Comparison of ENCODE assay signal across 30 cellular contexts in the genomic region with DNA sequence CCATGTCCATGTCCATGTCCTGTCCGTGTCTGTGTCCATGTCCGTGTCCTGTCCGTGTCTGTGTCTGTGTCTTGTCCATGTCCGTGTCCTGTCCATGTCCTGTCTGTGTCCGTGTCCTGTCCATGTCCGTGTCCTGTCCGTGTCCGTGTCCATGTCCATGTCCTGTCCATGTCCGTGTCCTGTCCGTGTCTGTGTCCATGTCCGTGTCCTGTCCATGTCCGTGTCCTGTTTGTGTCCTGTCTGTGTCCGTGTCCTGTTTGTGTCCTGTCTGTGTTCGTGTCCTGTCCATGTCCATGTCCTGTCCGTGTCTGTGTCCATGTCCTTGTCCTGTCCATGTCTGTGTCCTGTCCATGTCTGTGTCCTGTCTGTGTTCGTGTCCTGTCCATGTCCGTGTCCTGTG. TPM values are rescaled to one million over a fixed set of nuclear protein-coding genes. Genes with fewer than 3 reads are reported as not detected.
DNase-seq lines count a peak whose midpoint lies in the region; ATAC-seq, FAIRE-seq and TF ChIP-seq lines count a peak whose summit lies in the region.
"Had no signal": no experiment of that assay in that cellular context is flagged by ENCODE, and none has a peak within 500 bp of the region (broad histone marks: within the 10 kb centered on the region; RNA-seq: fewer than 3 reads in every experiment).

No MANE protein-coding gene starts in this region.

- no peaks in the 10 kb centered on the region for H3K36me3 ChIP-seq in BLaER1
- no peaks in the 10 kb centered on the region for H3K36me3 ChIP-seq in H1 (ENCODE audit: control insufficient read depth in 2 of 4, insufficient read depth in 4 of 4, low read length in 3 of 4)
- H3K36me3 ChIP-seq: gastroesophageal sphincter, upper lobe of left lung had no signal

- TF ChIP-seq RAD21 in H1 (IDR thresholded peaks at IDR 0.05 in 1 of 2, conservative IDR thresholded peaks at IDR 0.05 in 1 of 2; ENCODE audit: low read depth in 2 of 2, low read length in 2 of 2), result no peak

- peak overlapping the region; percentile 77; the same call in 1 of the 2 replicates for H2BK15ac ChIP-seq in H1 (ENCODE audit: low read length)

- H4K20me1 ChIP-seq in BLaER1 (no peaks in the 10 kb centered on the region), H1 (replicated peaks in 1 of 2; ENCODE audit: control insufficient read depth in 1 of 2, insufficient read depth in 2 of 2, low read length in 2 of 2) (peaks cover 0 to 5% of the 10 kb centered on the region in 2 experiments)

- peak overlapping the region; percentile 100 for H2AK5ac ChIP-seq in H1 (ENCODE audit: low read depth, low read length)

- peaks cover 4% of the 10 kb centered on the region; the same call in 1 of the 2 replicates for H3K23me2 ChIP-seq in H1 (ENCODE audit: low read depth, low read length)

- no peak for TF ChIP-seq CTCF in H1 (IDR thresholded peaks at IDR 0.05; ENCODE audit: control extremely low read depth in 1 of 3, insufficient read depth in 1 of 3, low read depth in 1 of 3, low read length in 3 of 3)

- ATAC-seq in HG02870 (IDR thresholded peaks at IDR 0.05; ENCODE audit: unreplicated experiment), result no peak
- ATAC-seq: activated naive CD4-positive, alpha-beta T cell treated with anti-CD3 and anti-CD28 coated beads, Interleukin-2, amount 50 U/mL, for 72 hours; activated T-cell treated with anti-CD3 and anti-CD28 coated beads, Interleukin-2, amount 50 U/mL, for 72 hours; gastroesophageal sphincter; HCT116; naive thymus-derived CD8-positive, alpha-beta T cell had no signal

- H3K4me1 ChIP-seq in BLaER1, result peaks cover 79% of the 10 kb centered on the region
- H3K4me1 ChIP-seq in H1 (replicated peaks in 1 of 4; ENCODE audit: control insufficient read depth in 3 of 4, insufficient read depth in 4 of 4, low read length in 3 of 4), result peaks cover 0 to 2% (median 0%) of the 10 kb centered on the region in 4 experiments; a peak in 2 of 7 replicates

- H3K9me3 ChIP-seq in BLaER1 (no peaks in the 10 kb centered on the region), H1 (ENCODE audit: insufficient read depth in 2 of 2, low read depth in 1 of 2, low read length in 1 of 2) (peaks cover 0 to 5% of the 10 kb centered on the region in 2 experiments; a peak in 1 of 4 replicates)
- H3K9me3 ChIP-seq: gastroesophageal sphincter, upper lobe of left lung had no signal

- POLR2A ChIA-PET in H1 (lab: Charles Lee; ENCODE audit: partially characterized antibody), result no interaction called here

- H2BK5ac ChIP-seq in H1 (ENCODE audit: low read depth, low read length), result peak overlapping the region; percentile 36

- CTCF ChIA-PET in H1 (lab: Charles Lee; ENCODE audit: partially characterized antibody), result no interaction called here

- no peak overlapping the region for H2AFZ ChIP-seq in H1 (ENCODE audit: low read length)

- H3K4me2 ChIP-seq in BLaER1, result peak overlapping the region; percentile 83
- H3K4me2 ChIP-seq in H1 (ENCODE audit: insufficient read depth in 1 of 2, low read depth in 2 of 2, low read length in 2 of 2), result no peak overlapping the region

- H3K4ac ChIP-seq in H1 (replicated peaks; ENCODE audit: insufficient read length, low read depth, low read length), result no peak overlapping the region

- TF ChIP-seq POLR2A in GM12891 (IDR thresholded peaks at IDR 0.05; ENCODE audit: low read depth, low read length) (no peak), H1 (IDR thresholded peaks at IDR 0.05; ENCODE audit: control extremely low read depth in 1 of 2, low read depth in 2 of 2, low read length in 2 of 2) (no peak)

- no peak overlapping the region for H4K5ac ChIP-seq in H1 (ENCODE audit: insufficient read length, low read depth, low read length)

- peak overlapping the region; percentile 78; the same call in 1 of the 2 replicates for H2BK12ac ChIP-seq in H1 (ENCODE audit: low read depth, low read length)

- no peak overlapping the region for H3K9ac ChIP-seq in BLaER1
- H3K9ac ChIP-seq in H1 (replicated peaks in 1 of 4; ENCODE audit: extremely low read depth in 1 of 4, low read depth in 3 of 4, low read length in 3 of 4), result no peak overlapping the region

- H2BK20ac ChIP-seq in H1 (ENCODE audit: low read length), result 0 out of 2 replicates have a peak overlapping the region, but pooled peaks have one; percentile 1

- H3K23ac ChIP-seq in H1 (ENCODE audit: insufficient read length), result no peak overlapping the region

- no peak overlapping the region for H3K14ac ChIP-seq in H1 (ENCODE audit: insufficient read length)

- H3K27me3 ChIP-seq in BLaER1 (no peaks in the 10 kb centered on the region), H1 (replicated peaks in 1 of 4; ENCODE audit: control insufficient read depth in 3 of 4, extremely low read depth in 1 of 4, insufficient read depth in 3 of 4, low read length in 3 of 4) (no peaks in the 10 kb centered on the region)

- H3K18ac ChIP-seq in H1 (ENCODE audit: extremely low read depth, low read length), result no peak overlapping the region

- no peak overlapping the region for H4K8ac ChIP-seq in H1 (ENCODE audit: extremely low read depth, insufficient read depth, low read length)

- no peak overlapping the region for H2BK120ac ChIP-seq in H1 (replicated peaks; ENCODE audit: low read depth, low read length)

- H3K4me3 ChIP-seq in BLaER1 (no peak overlapping the region), H1 (ENCODE audit: extremely low read depth in 1 of 4, insufficient read depth in 2 of 4, low read depth in 3 of 4, low read length in 4 of 4) (no peak overlapping the region)
- H3K4me3 ChIP-seq: gastroesophageal sphincter, upper lobe of left lung had no signal

- 0 out of 2 replicates have a peak, but pooled peaks cover 3% of the 10 kb centered on the region for H3K79me1 ChIP-seq in H1 (ENCODE audit: low read depth, low read length)

- H3K27ac ChIP-seq in BLaER1 (peak overlapping the region; percentile 37; the same call in 1 of the 2 replicates), H1 (ENCODE audit: low read depth, low read length) (no peak overlapping the region)
- H3K27ac ChIP-seq: gastroesophageal sphincter, upper lobe of left lung, VCaP had no signal

- no peak overlapping the region for H3K56ac ChIP-seq in H1 (replicated peaks; ENCODE audit: insufficient read length, low read depth, low read length)

- FAIRE-seq in GM12891 (lab: Jason Lieb, UNC), result peak; percentile 73
- peak; percentile 19 for FAIRE-seq in H1 (lab: Jason Lieb, UNC)
- no peak for FAIRE-seq in GM19239 (lab: Jason Lieb, UNC)

- no peaks in the 10 kb centered on the region for H3K79me2 ChIP-seq in H1 (ENCODE audit: control insufficient read depth in 1 of 2, insufficient read depth in 2 of 2, low read length in 2 of 2)

- H4K91ac ChIP-seq in H1 (replicated peaks; ENCODE audit: insufficient read length, low read length), result no peak overlapping the region

- TF ChIP-seq EP300 in H1 (IDR thresholded peaks at IDR 0.05; ENCODE audit: borderline replicate concordance in 1 of 2, low read depth in 2 of 2, low read length in 2 of 2), result no peak

- 89% methylated on average over 17 of the region's 17 CpGs; no CpG with 5 or more reads in 1 of the 2 experiments for WGBS in H1 (ENCODE audit: extremely low coverage in 1 of 2, insufficient coverage in 1 of 2, insufficient read length in 1 of 2, insufficient replicate concordance in 2 of 2, low coverage in 1 of 2, low lambda C conversion rate in 2 of 2, missing lambda C conversion rate in 1 of 2), 2 experiments

- DNase-seq in GM12891 (ENCODE audit: insufficient read length, low spot score) (no peak), H1 (ENCODE audit: low read depth in 1 of 2, low spot score in 2 of 2) (no peak), mesenteric fat pad (ENCODE audit: low spot score) (peak; percentile 67), GM19239 (ENCODE audit: insufficient read length, low spot score) (no peak), NOMO-1 (lab: John Stamatoyannopoulos, UW; ENCODE audit: unreplicated experiment in 2 of 2) (no peak)
- DNase-seq: activated CD4-positive, alpha-beta T cell treated with anti-CD3 and anti-CD28 coated beads, Interleukin-2, amount 50 U/mL, for 1 hour; activated T-cell treated with anti-CD3 and anti-CD28 coated beads, Interleukin-2, amount 50 U/mL, for 72 hours; Calu3; caudate nucleus; hypothalamus; immature natural killer cell; Karpas-422; NCI-H1436; NCI-H2107; NCI-H446 treated with DMSO at 0.1 percent for 48 hours; OCI-M1; stimulated activated CD4-positive, alpha-beta T cell treated with anti-CD3 and anti-CD28 coated beads, Interleukin-2, amount 100 ng/mL, for 48 hours; T-helper 2 cell had no signal

TF ChIP-seq in GM12891, 5 proteins besides CTCF, POLR2A, EP300 and RAD21:
- TF ChIP-seq TAF1 (IDR thresholded peaks at IDR 0.05; ENCODE audit: low read depth, low read length) (no peak), SPI1 (IDR thresholded peaks at IDR 0.05; ENCODE audit: low read depth, low read length) (no peak), POLR2AphosphoS5 (IDR thresholded peaks at IDR 0.05; ENCODE audit: low read depth, low read length) (no peak), POU2F2 (IDR thresholded peaks at IDR 0.05; ENCODE audit: low read depth, low read length) (no peak), PAX5 (IDR thresholded peaks at IDR 0.05; ENCODE audit: insufficient read depth, low read length, severe bottlenecking) (no peak)

TF ChIP-seq in H1, 55 proteins besides CTCF, POLR2A, EP300 and RAD21 (continues in another document):
- TF ChIP-seq SIRT6 (IDR thresholded peaks at IDR 0.05; ENCODE audit: low read length) (no peak), BRCA1 (IDR thresholded peaks at IDR 0.05; ENCODE audit: low read depth, low read length) (no peak), ZNF274 (IDR thresholded peaks at IDR 0.05; ENCODE audit: borderline replicate concordance, extremely low read depth, low read length) (no peak), TCF12 (IDR thresholded peaks at IDR 0.05; ENCODE audit: low read depth, low read length) (no peak), RXRA (IDR thresholded peaks at IDR 0.05; ENCODE audit: insufficient read depth, low read depth, low read length) (no peak), CEBPB (IDR thresholded peaks at IDR 0.05; ENCODE audit: low read depth, low read length) (no peak), BCL11A (IDR thresholded peaks at IDR 0.05; ENCODE audit: low read depth in 2 of 2, low read length in 2 of 2) (no peak), NRF1 (IDR thresholded peaks at IDR 0.05; ENCODE audit: low read depth, low read length) (no peak)
- TF ChIP-seq, protein P1, sequence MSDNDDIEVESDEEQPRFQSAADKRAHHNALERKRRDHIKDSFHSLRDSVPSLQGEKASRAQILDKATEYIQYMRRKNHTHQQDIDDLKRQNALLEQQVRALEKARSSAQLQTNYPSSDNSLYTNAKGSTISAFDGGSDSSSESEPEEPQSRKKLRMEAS (IDR thresholded peaks at IDR 0.05), result no peak

RNA-seq across cellular contexts. Expression of a gene that starts 54.9 kb away (rescaled TPM):
- not detected for polyA plus RNA-seq in GM12891 (2012; ENCODE audit: low read depth, missing spikeins)
- total RNA-seq in H1 (2021; fragmentation: NEBNext Ultra II Directional; extraction: Animal tissue kit (Norgen Biotek cat#: 25700)), result 0.38 and 0.47 TPM in 2 replicates
- polyA plus RNA-seq in H1 (2011; rRNA removed), result 0.36 TPM in 1 of 2 replicates, not detected in the other
- 0.14 TPM for polyA plus RNA-seq in H1 (2011; cell fraction: cytosol; rRNA removed)
- 0.13 TPM for polyA plus RNA-seq in H1 (2011; cell fraction: nucleus; rRNA removed)
- not detected in 4 replicates for polyA plus RNA-seq in H1 (2012, experiment 1 of 2)
- not detected for polyA plus RNA-seq in H1 (2012, experiment 2 of 2)
- polyA plus RNA-seq in H1 (2013, experiment 1 of 2), result 0.04 TPM
- polyA plus RNA-seq in H1 (2013, experiment 2 of 2), result 0.09 TPM
- not detected in 2 replicates for polyA minus RNA-seq in H1 (2011; rRNA and poly(A)+ RNA removed)
- 1.0 TPM for polyA minus RNA-seq in H1 (2011; cell fraction: cytosol; rRNA and poly(A)+ RNA removed)
- polyA minus RNA-seq in H1 (2011; cell fraction: nucleus; rRNA and poly(A)+ RNA removed), result 0.80 TPM
- total RNA-seq in mesenteric fat pad, result not detected
- total RNA-seq: activated naive CD4-positive, alpha-beta T cell treated with anti-CD3 and anti-CD28 coated beads, Interleukin-2, amount 50 U/mL, for 72 hours; activated T-cell treated with anti-CD3 and anti-CD28 coated beads, Interleukin-2, amount 50 U/mL, for 72 hours; aorta; Calu3; gastroesophageal sphincter; liver; naive thymus-derived CD8-positive, alpha-beta T cell; osteoblast; subcutaneous adipose tissue; upper lobe of left lung had no signal
- polyA plus RNA-seq: aorta; immature natural killer cell; liver; naive thymus-derived CD8-positive, alpha-beta T cell had no signal
